ENCODE assay signal across 1 cellular context in genomic region chr2:130181338-130181879, GRCh38.
TF ChIP-seq lines count a peak whose summit lies in the region.

A gene with protein sequence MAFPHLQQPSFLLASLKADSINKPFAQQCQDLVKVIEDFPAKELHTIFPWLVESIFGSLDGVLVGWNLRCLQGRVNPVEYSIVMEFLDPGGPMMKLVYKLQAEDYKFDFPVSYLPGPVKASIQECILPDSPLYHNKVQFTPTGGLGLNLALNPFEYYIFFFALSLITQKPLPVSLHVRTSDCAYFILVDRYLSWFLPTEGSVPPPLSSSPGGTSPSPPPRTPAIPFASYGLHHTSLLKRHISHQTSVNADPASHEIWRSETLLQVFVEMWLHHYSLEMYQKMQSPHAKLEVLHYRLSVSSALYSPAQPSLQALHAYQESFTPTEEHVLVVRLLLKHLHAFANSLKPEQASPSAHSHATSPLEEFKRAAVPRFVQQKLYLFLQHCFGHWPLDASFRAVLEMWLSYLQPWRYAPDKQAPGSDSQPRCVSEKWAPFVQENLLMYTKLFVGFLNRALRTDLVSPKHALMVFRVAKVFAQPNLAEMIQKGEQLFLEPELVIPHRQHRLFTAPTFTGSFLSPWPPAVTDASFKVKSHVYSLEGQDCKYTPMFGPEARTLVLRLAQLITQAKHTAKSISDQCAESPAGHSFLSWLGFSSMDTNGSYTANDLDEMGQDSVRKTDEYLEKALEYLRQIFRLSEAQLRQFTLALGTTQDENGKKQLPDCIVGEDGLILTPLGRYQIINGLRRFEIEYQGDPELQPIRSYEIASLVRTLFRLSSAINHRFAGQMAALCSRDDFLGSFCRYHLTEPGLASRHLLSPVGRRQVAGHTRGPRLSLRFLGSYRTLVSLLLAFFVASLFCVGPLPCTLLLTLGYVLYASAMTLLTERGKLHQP (minus strand): TSS chr2:130181602. CDS start chr2:130176592, 5,010 bp downstream.

TF ChIP-seq in HCT116, 20 proteins besides CTCF, POLR2A, EP300 and RAD21 (continued from another document):
- TF ChIP-seq, protein P1, sequence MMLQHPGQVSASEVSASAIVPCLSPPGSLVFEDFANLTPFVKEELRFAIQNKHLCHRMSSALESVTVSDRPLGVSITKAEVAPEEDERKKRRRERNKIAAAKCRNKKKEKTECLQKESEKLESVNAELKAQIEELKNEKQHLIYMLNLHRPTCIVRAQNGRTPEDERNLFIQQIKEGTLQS (IDR thresholded peaks at IDR 0.05), result no peak
- TF ChIP-seq ZNF274 (IDR thresholded peaks at IDR 0.05; ENCODE audit: low read depth, low read length), result no peak
TF ChIP-seq in HCT116: peak in this region for 7.
